ENCODE assay signal across 14 cellular contexts in the genomic region with DNA sequence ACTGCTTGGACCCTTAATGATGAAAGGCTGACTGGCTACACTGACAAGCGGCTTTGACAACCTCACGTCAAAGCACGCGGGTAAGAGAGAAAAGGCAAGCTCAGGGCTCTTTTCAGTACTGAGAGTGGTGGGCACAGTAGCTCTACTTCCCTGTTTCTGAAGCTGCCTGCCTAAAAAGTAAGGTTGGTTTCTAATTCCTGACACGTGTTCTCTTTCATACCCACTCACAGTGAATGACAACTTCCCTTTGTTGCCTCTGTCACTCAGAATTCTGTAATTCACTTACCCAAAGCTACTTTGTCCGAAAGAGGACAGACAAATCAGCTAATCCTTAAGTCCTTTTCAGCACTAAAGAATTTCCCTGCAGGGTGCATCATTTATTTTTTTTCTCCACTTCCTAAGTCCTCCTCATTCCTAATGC.
DNase-seq lines count a peak whose midpoint lies in the region; ATAC-seq, FAIRE-seq and TF ChIP-seq lines count a peak whose summit lies in the region.
"Had no signal": no experiment of that assay in that cellular context is flagged by ENCODE, and none has a peak within 500 bp of the region (broad histone marks: within the 10 kb centered on the region; RNA-seq: fewer than 3 reads in every experiment).

No MANE protein-coding gene starts in this region.

- no peak overlapping the region for H4K5ac ChIP-seq in H1 (ENCODE audit: insufficient read length, low read depth, low read length)

- no peak overlapping the region for H3K56ac ChIP-seq in H1 (replicated peaks; ENCODE audit: insufficient read length, low read depth, low read length)

- H3K4me3 ChIP-seq in H1 (ENCODE audit: extremely low read depth in 1 of 4, insufficient read depth in 2 of 4, low read depth in 3 of 4, low read length in 4 of 4), result no peak overlapping the region

- H3K27me3 ChIP-seq in H1 (replicated peaks in 1 of 4; ENCODE audit: control insufficient read depth in 3 of 4, extremely low read depth in 1 of 4, insufficient read depth in 3 of 4, low read length in 3 of 4), result no peaks in the 10 kb centered on the region

- H2AFZ ChIP-seq in H1 (ENCODE audit: low read length), result no peak overlapping the region

- WGBS in H1 (ENCODE audit: extremely low coverage in 1 of 2, insufficient coverage in 1 of 2, insufficient read length in 1 of 2, insufficient replicate concordance in 2 of 2, low coverage in 1 of 2, low lambda C conversion rate in 2 of 2, missing lambda C conversion rate in 1 of 2), 2 experiments, result 65% methylated on average over 6 of the region's 6 CpGs; no CpG with 5 or more reads in 1 of the 2 experiments

- no peaks in the 10 kb centered on the region for H3K79me1 ChIP-seq in H1 (ENCODE audit: low read depth, low read length)

- POLR2A ChIA-PET in H1 (lab: Charles Lee; ENCODE audit: partially characterized antibody), result interaction anchor here (1.4 kb wide), 1 partner anchor 9 kb away, joined by 4 read pairs; no protein-coding TSS in a partner anchor
- POLR2A ChIA-PET in GM10248 (lab: Yijun Ruan, JAX), result no interaction called here

- TF ChIP-seq POLR2A in H1 (IDR thresholded peaks at IDR 0.05; ENCODE audit: control extremely low read depth in 1 of 2, low read depth in 2 of 2, low read length in 2 of 2), result no peak

- no peak for FAIRE-seq in H1 (lab: Jason Lieb, UNC)
- FAIRE-seq: small intestine had no signal

- H4K91ac ChIP-seq in H1 (replicated peaks; ENCODE audit: insufficient read length, low read length), result peak overlapping the region; percentile 12

- H4K20me1 ChIP-seq in H1 (replicated peaks in 1 of 2; ENCODE audit: control insufficient read depth in 1 of 2, insufficient read depth in 2 of 2, low read length in 2 of 2), result no peaks in the 10 kb centered on the region

- H3K36me3 ChIP-seq in H1 (ENCODE audit: control insufficient read depth in 2 of 4, insufficient read depth in 4 of 4, low read length in 3 of 4), result no peaks in the 10 kb centered on the region

- no peak overlapping the region for H2AK5ac ChIP-seq in H1 (ENCODE audit: low read depth, low read length)

- H3K4ac ChIP-seq in H1 (replicated peaks; ENCODE audit: insufficient read length, low read depth, low read length), result no peak overlapping the region

- TF ChIP-seq RAD21 in H1 (IDR thresholded peaks at IDR 0.05 in 1 of 2, conservative IDR thresholded peaks at IDR 0.05 in 1 of 2; ENCODE audit: low read depth in 2 of 2, low read length in 2 of 2), result no peak

- H3K27ac ChIP-seq in H1 (ENCODE audit: low read depth, low read length), result no peak overlapping the region

- DNase-seq in G401 (ENCODE audit: low spot score) (peak; percentile 40), KBM-7 (peak; percentile 8), H1 (ENCODE audit: low read depth in 1 of 2, low spot score in 2 of 2) (no peak), NCI-H748 (lab: John Stamatoyannopoulos, UW; ENCODE audit: unreplicated experiment) (no peak), GM10248 (ENCODE audit: extremely low spot score) (no peak)
- no peak for DNase-seq in activated T-helper 1 cell treated with anti-CD3 and anti-CD28 coated beads, Interleukin-12 subunit alpha, Interleukin-12 subunit beta, Interleukin-2, Interleukin-4 antibody, amounts not matched to agents 30 ng/mL and 10 ng/mL and 1 ng/mL, durations not matched to agents 14 hours and 24 hours and 36 hours (ENCODE audit: low spot score)
- no peak for DNase-seq in stimulated activated CD4-positive, alpha-beta T cell treated with anti-CD3 and anti-CD28 coated beads, Interleukin-15, amount 100 ng/mL, for 24 hours
- DNase-seq: activated CD4-positive, alpha-beta T cell treated with anti-CD3 and anti-CD28 coated beads, Interleukin-2, amount 50 U/mL, for 4 hours; naive thymus-derived CD8-positive, alpha-beta T cell; NCI-H1436 treated with DMSO at 0.1 percent for 48 hours; small intestine; T-helper 1 cell had no signal

- no peaks in the 10 kb centered on the region for H3K9me3 Mint-ChIP-seq in activated T-helper 1 cell treated with anti-CD3 and anti-CD28 coated beads, Interleukin-12 subunit alpha, Interleukin-12 subunit beta, Interleukin-2, Interleukin-4 antibody, amounts not matched to agents 30 ng/mL and 10 ng/mL and 1 ng/mL, durations not matched to agents 14 hours and 24 hours and 36 hours
- H3K9me3 Mint-ChIP-seq: activated naive CD4-positive, alpha-beta T cell treated with anti-CD3 and anti-CD28 coated beads, Interleukin-2, amount 50 U/mL, for 24 hours; naive thymus-derived CD8-positive, alpha-beta T cell had no signal

- no peak overlapping the region for H2BK5ac ChIP-seq in H1 (ENCODE audit: low read depth, low read length)

- H3K23ac ChIP-seq in H1 (ENCODE audit: insufficient read length), result no peak overlapping the region

- H3K4me1 ChIP-seq in H1 (replicated peaks in 1 of 4; ENCODE audit: control insufficient read depth in 3 of 4, insufficient read depth in 4 of 4, low read length in 3 of 4), result peaks cover 0 to 33% (median 18%) of the 10 kb centered on the region in 4 experiments; a peak in 6 of 7 replicates

- no peak overlapping the region for H3K27ac Mint-ChIP-seq in activated T-helper 1 cell treated with anti-CD3 and anti-CD28 coated beads, Interleukin-12 subunit alpha, Interleukin-12 subunit beta, Interleukin-2, Interleukin-4 antibody, amounts not matched to agents 30 ng/mL and 10 ng/mL and 1 ng/mL, durations not matched to agents 14 hours and 24 hours and 36 hours
- H3K27ac Mint-ChIP-seq: activated naive CD4-positive, alpha-beta T cell treated with anti-CD3 and anti-CD28 coated beads, Interleukin-2, amount 50 U/mL, for 24 hours; naive thymus-derived CD8-positive, alpha-beta T cell had no signal

- no peak overlapping the region for H3K14ac ChIP-seq in H1 (ENCODE audit: insufficient read length)

- CTCF ChIA-PET in H1 (lab: Charles Lee; ENCODE audit: partially characterized antibody) (interaction anchor here (0.6 to 1.1 kb wide), 3 partner anchors 23 to 285 kb away, joined by 3 read pairs; no protein-coding TSS in a partner anchor), GM10248 (lab: Yijun Ruan, JAX) (no interaction called here)

- H2BK15ac ChIP-seq in H1 (ENCODE audit: low read length), result no peak overlapping the region

- H3K4me3 Mint-ChIP-seq in activated T-helper 1 cell treated with anti-CD3 and anti-CD28 coated beads, Interleukin-12 subunit alpha, Interleukin-12 subunit beta, Interleukin-2, Interleukin-4 antibody, amounts not matched to agents 30 ng/mL and 10 ng/mL and 1 ng/mL, durations not matched to agents 14 hours and 24 hours and 36 hours, result no peak overlapping the region
- H3K4me3 Mint-ChIP-seq: activated naive CD4-positive, alpha-beta T cell treated with anti-CD3 and anti-CD28 coated beads, Interleukin-2, amount 50 U/mL, for 24 hours; naive thymus-derived CD8-positive, alpha-beta T cell had no signal

- H3K9ac ChIP-seq in H1 (replicated peaks in 1 of 4; ENCODE audit: extremely low read depth in 1 of 4, low read depth in 3 of 4, low read length in 3 of 4), result no peak overlapping the region

- no peak for TF ChIP-seq EP300 in H1 (IDR thresholded peaks at IDR 0.05; ENCODE audit: borderline replicate concordance in 1 of 2, low read depth in 2 of 2, low read length in 2 of 2)

- no peak overlapping the region for H2BK120ac ChIP-seq in H1 (replicated peaks; ENCODE audit: low read depth, low read length)

- H3K4me1 Mint-ChIP-seq in activated T-helper 1 cell treated with anti-CD3 and anti-CD28 coated beads, Interleukin-12 subunit alpha, Interleukin-12 subunit beta, Interleukin-2, Interleukin-4 antibody, amounts not matched to agents 30 ng/mL and 10 ng/mL and 1 ng/mL, durations not matched to agents 14 hours and 24 hours and 36 hours (ENCODE audit: low read depth), result no peaks in the 10 kb centered on the region
- H3K4me1 Mint-ChIP-seq: activated naive CD4-positive, alpha-beta T cell treated with anti-CD3 and anti-CD28 coated beads, Interleukin-2, amount 50 U/mL, for 24 hours had no signal

- TF ChIP-seq CTCF in H1 (IDR thresholded peaks at IDR 0.05; ENCODE audit: control extremely low read depth in 1 of 3, insufficient read depth in 1 of 3, low read depth in 1 of 3, low read length in 3 of 3) (no peak), GM10248 (IDR thresholded peaks at IDR 0.05; ENCODE audit: control extremely low read depth, extremely low read depth, low read depth, missing control alignments) (no peak)

- H3K36me3 Mint-ChIP-seq in activated T-helper 1 cell treated with anti-CD3 and anti-CD28 coated beads, Interleukin-12 subunit alpha, Interleukin-12 subunit beta, Interleukin-2, Interleukin-4 antibody, amounts not matched to agents 30 ng/mL and 10 ng/mL and 1 ng/mL, durations not matched to agents 14 hours and 24 hours and 36 hours (ENCODE audit: low read depth), result no peaks in the 10 kb centered on the region
- H3K36me3 Mint-ChIP-seq: activated naive CD4-positive, alpha-beta T cell treated with anti-CD3 and anti-CD28 coated beads, Interleukin-2, amount 50 U/mL, for 24 hours; naive thymus-derived CD8-positive, alpha-beta T cell had no signal

- peaks cover 0 to 13% of the 10 kb centered on the region in 2 experiments; a peak in 1 of 4 replicates for H3K79me2 ChIP-seq in H1 (ENCODE audit: control insufficient read depth in 1 of 2, insufficient read depth in 2 of 2, low read length in 2 of 2)

- peak; percentile 60 for ATAC-seq in GM21381 (IDR thresholded peaks at IDR 0.05; ENCODE audit: unreplicated experiment)
- ATAC-seq: naive thymus-derived CD8-positive, alpha-beta T cell had no signal

- H3K9me3 ChIP-seq in H1 (ENCODE audit: insufficient read depth in 2 of 2, low read depth in 1 of 2, low read length in 1 of 2), result no peaks in the 10 kb centered on the region

- H4K8ac ChIP-seq in H1 (ENCODE audit: extremely low read depth, insufficient read depth, low read length), result no peak overlapping the region

- intact Hi-C loops in activated T-helper 1 cell treated with anti-CD3 and anti-CD28 coated beads, Interleukin-12 subunit alpha, Interleukin-12 subunit beta, Interleukin-2, Interleukin-4 antibody, amounts not matched to agents 30 ng/mL and 10 ng/mL and 1 ng/mL, durations not matched to agents 14 hours and 24 hours and 36 hours (cut with micrococcal nuclease), result no loop called here

- in situ Hi-C loops in G401 (cut with HindIII; ENCODE audit: low sequenced_read_pairs), result no loop called here
- in situ Hi-C loops in KBM-7 (cut with MboI; ENCODE audit: low pct_unique_long_range_greater_than_20kb, low sequenced_read_pairs), result no loop called here

- H3K27me3 Mint-ChIP-seq in activated T-helper 1 cell treated with anti-CD3 and anti-CD28 coated beads, Interleukin-12 subunit alpha, Interleukin-12 subunit beta, Interleukin-2, Interleukin-4 antibody, amounts not matched to agents 30 ng/mL and 10 ng/mL and 1 ng/mL, durations not matched to agents 14 hours and 24 hours and 36 hours (ENCODE audit: insufficient read depth), result peaks cover 4% of the 10 kb centered on the region

- H3K4me2 ChIP-seq in H1 (ENCODE audit: insufficient read depth in 1 of 2, low read depth in 2 of 2, low read length in 2 of 2), result no peak overlapping the region

- H2BK20ac ChIP-seq in H1 (ENCODE audit: low read length), result no peak overlapping the region

- H3K23me2 ChIP-seq in H1 (ENCODE audit: low read depth, low read length), result no peaks in the 10 kb centered on the region

- no peak overlapping the region for H3K18ac ChIP-seq in H1 (ENCODE audit: extremely low read depth, low read length)

- H2BK12ac ChIP-seq in H1 (ENCODE audit: low read depth, low read length), result no peak overlapping the region

Comparison
In these comparisons a context has a peak if more than half of its experiments do, and no peak if none do; other contexts are left out.
1. DNase-seq: peak in G401 (single experiment) and KBM-7 (single experiment); none in H1 (0 of 2), NCI-H748 (single experiment), GM10248 (single experiment), activated T-helper 1 cell treated with anti-CD3 and anti-CD28 coated beads, Interleukin-12 subunit alpha, Interleukin-12 subunit beta, Interleukin-2, Interleukin-4 antibody, amounts not matched to agents 30 ng/mL and 10 ng/mL and 1 ng/mL, durations not matched to agents 14 hours and 24 hours and 36 hours (single experiment) and stimulated activated CD4-positive, alpha-beta T cell treated with anti-CD3 and anti-CD28 coated beads, Interleukin-15, amount 100 ng/mL, for 24 hours (single experiment).